9 cellular contexts compared by ENCODE assay signal in the genomic region with DNA sequence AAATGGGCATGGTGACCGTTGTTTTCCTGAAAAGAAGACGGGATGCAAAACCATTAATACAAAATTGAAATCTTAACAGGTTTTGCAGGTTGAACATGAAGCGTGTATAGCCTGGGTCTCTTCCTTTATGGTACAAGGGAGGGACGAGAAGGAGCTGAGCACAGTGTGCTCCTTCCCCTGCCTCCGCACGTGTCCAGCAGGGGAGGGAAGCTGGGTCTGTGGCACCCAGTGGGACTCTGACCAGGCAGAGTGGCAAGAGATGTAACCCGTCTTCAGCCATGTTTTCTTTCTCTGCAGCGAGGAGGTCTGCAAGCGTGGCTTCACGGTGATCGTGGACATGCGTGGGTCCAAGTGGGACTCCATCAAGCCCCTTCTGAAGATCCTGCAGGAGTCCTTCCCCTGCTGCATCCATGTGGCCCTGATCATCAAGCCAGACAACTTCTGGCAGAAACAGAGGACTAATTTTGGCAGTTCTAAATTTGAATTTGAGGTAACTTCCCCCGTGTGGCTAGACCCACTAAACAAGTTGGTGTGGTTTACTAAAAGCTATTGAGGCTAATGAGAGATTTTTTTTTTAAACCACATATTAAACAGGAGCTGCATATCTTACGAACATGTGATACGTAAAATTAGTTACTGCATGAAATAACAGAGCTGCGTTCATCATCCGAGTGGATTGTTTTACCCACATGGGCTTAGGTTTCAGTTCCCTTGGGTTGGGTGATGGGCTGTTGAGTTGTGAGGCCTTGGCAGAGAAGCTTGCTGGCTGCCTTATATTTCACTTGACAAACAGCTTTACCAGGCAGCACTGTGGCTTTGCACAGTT.
DNase-seq lines count a peak whose midpoint lies in the region; ATAC-seq and TF ChIP-seq lines count a peak whose summit lies in the region.
"Had no signal": no experiment of that assay in that cellular context is flagged by ENCODE, and none has a peak within 500 bp of the region (broad histone marks: within the 10 kb centered on the region; RNA-seq: fewer than 3 reads in every experiment).

No MANE protein-coding gene starts in this region.

- intact Hi-C loops in mucosa of descending colon (cut with DNase I, micrococcal nuclease), result no loop called here

- H3K36me3 ChIP-seq in mucosa of descending colon (ENCODE audit: low read depth), result no peaks in the 10 kb centered on the region

- DNase-seq in mucosa of descending colon (no peak), AML-193 (lab: John Stamatoyannopoulos, UW) (no peak)
- no peak for DNase-seq in NK-92 treated with Interleukin-12 subunit alpha and Interleukin-12 subunit beta, amount 100 ng/mL, for 24 hours (lab: John Stamatoyannopoulos, UW)
- DNase-seq in stimulated activated naive CD8-positive, alpha-beta T cell treated with anti-CD3 and anti-CD28 coated beads, Interleukin-15, Interleukin-2, amounts not matched to agents 100 U/mL and 50 U/mL, for 24 hours, result no peak
- DNase-seq in activated CD8-positive, alpha-beta memory T cell treated with anti-CD3 and anti-CD28 coated beads for 24 hours, result no peak

- TF ChIP-seq CTCF in mucosa of descending colon (IDR thresholded peaks at IDR 0.05), result no peak

- no peaks in the 10 kb centered on the region for H3K9me3 ChIP-seq in mucosa of descending colon

- no peaks in the 10 kb centered on the region for H3K4me1 ChIP-seq in mucosa of descending colon (ENCODE audit: low read depth)

- H3K4me3 ChIP-seq in mucosa of descending colon, result no peak overlapping the region

- ATAC-seq in GM18873 (IDR thresholded peaks at IDR 0.05; ENCODE audit: low FRiP score, unreplicated experiment) (peak; percentile 66), HG02588 (IDR thresholded peaks at IDR 0.05; ENCODE audit: unreplicated experiment) (peak; percentile 86), HG03565 (IDR thresholded peaks at IDR 0.05; ENCODE audit: unreplicated experiment) (peak; percentile 92), mucosa of descending colon (peak; percentile 31)
- ATAC-seq in stimulated activated naive CD8-positive, alpha-beta T cell treated with anti-CD3 and anti-CD28 coated beads, Interleukin-15, Interleukin-2, amounts not matched to agents 100 U/mL and 50 U/mL, for 24 hours, result no peak
- ATAC-seq: activated T-helper 17 cell treated with anti-CD3 and anti-CD28 coated beads, Interleukin-2, amount 50 U/mL, for 72 hours had no signal
